Comparison of ENCODE assay signal across 16 cellular contexts in genomic region chr3:183212565-183212964, GRCh38. TPM values are rescaled to one million over a fixed set of nuclear protein-coding genes. Genes with fewer than 3 reads are reported as not detected.
A peak's percentile ranks its signal among the peaks of the same experiment; 100 is the strongest.
DNase-seq lines count a peak whose midpoint lies in the region; ATAC-seq and TF ChIP-seq lines count a peak whose summit lies in the region.
"Had no signal": no experiment of that assay in that cellular context is flagged by ENCODE, and none has a peak within 500 bp of the region (broad histone marks: within the 10 kb centered on the region; RNA-seq: fewer than 3 reads in every experiment).

No MANE protein-coding gene starts in this region.

- H3K27me3 ChIP-seq in DOHH2 (ENCODE audit: control insufficient read depth, low read length) (peaks cover 10% of the 10 kb centered on the region; the same call in 1 of the 2 replicates), dorsolateral prefrontal cortex (no peaks in the 10 kb centered on the region)
- H3K27me3 ChIP-seq: cardiac muscle cell, esophagus squamous epithelium had no signal

- H4K20me1 ChIP-seq in DOHH2 (ENCODE audit: control insufficient read depth, insufficient read depth, low read depth, low read length), result no peaks in the 10 kb centered on the region

- H3K36me3 ChIP-seq in DOHH2 (ENCODE audit: control insufficient read depth, low read length), result no peaks in the 10 kb centered on the region
- H3K36me3 ChIP-seq: esophagus squamous epithelium had no signal

- peaks cover 39% of the 10 kb centered on the region for H3K4me1 ChIP-seq in DOHH2 (ENCODE audit: control insufficient read depth, low read length)

- H3K4me2 ChIP-seq in DOHH2 (ENCODE audit: low read length), result peak overlapping the region; percentile 41

- H3F3A ChIP-seq in DOHH2 (ENCODE audit: control insufficient read depth, insufficient read depth), result no peaks in the 10 kb centered on the region

- ATAC-seq in sciatic nerve, result peak; percentile 83

- H3K4me3 ChIP-seq in DOHH2 (ENCODE audit: low read length) (no peak overlapping the region), dorsolateral prefrontal cortex (no peak overlapping the region)
- H3K4me3 ChIP-seq: cardiac muscle cell, esophagus squamous epithelium had no signal

- TF ChIP-seq CTCF in DOHH2 (IDR thresholded peaks at IDR 0.05; ENCODE audit: low read depth, low read length, poor library complexity, severe bottlenecking) (no peak), dorsolateral prefrontal cortex (IDR thresholded peaks at IDR 0.05 in 54 of 56, conservative IDR thresholded peaks at IDR 0.05 in 2 of 56; ENCODE audit: low read depth in 1 of 56, partially characterized antibody in 56 of 56) (no peak), GM13977 (IDR thresholded peaks at IDR 0.05; ENCODE audit: extremely low read depth, insufficient read depth, missing control alignments) (no peak)

- no peaks in the 10 kb centered on the region for H3K79me2 ChIP-seq in DOHH2 (ENCODE audit: control insufficient read depth, low read length)

- DNase-seq in NOMO-1 treated with DMSO at 0.1 percent for 48 hours (lab: John Stamatoyannopoulos, UW; ENCODE audit: unreplicated experiment), result peak; percentile 98
- no peak for DNase-seq in dorsolateral prefrontal cortex
- DNase-seq in sciatic nerve (ENCODE audit: low spot score), result no peak
- DNase-seq in GM13977 (ENCODE audit: low spot score), result no peak
- DNase-seq in SW 1271 (lab: John Stamatoyannopoulos, UW), result no peak
- no peak for DNase-seq in RKO (ENCODE audit: low spot score)
- no peak for DNase-seq in DMS153 treated with DMSO at 0.1 percent for 48 hours (lab: John Stamatoyannopoulos, UW; ENCODE audit: unreplicated experiment)
- DNase-seq: activated CD8-positive, alpha-beta memory T cell treated with anti-CD3 and anti-CD28 coated beads for 24 hours; activated naive CD4-positive, alpha-beta T cell treated with Interleukin-2 at 50 U/mL for 16 hours; CD4-positive, alpha-beta memory T cell; esophagus squamous epithelium; NCI-H446 treated with DMSO at 0.1 percent for 48 hours; stimulated activated CD4-positive, alpha-beta T cell treated with anti-CD3 and anti-CD28 coated beads, Interleukin-2, amount 100 ng/mL, for 48 hours had no signal

- intact Hi-C loops in dorsolateral prefrontal cortex (cut with DNase I) (no loop called here), sciatic nerve (cut with DNase I) (no loop called here)

- no peaks in the 10 kb centered on the region for H3K9me3 ChIP-seq in DOHH2 (ENCODE audit: control insufficient read depth, insufficient read depth, low read length)
- H3K9me3 ChIP-seq: esophagus squamous epithelium had no signal

- no peaks in the 10 kb centered on the region for H3K9me2 ChIP-seq in DOHH2 (replicated peaks; ENCODE audit: control insufficient read depth, low read length)

- H3K27ac ChIP-seq in DOHH2 (ENCODE audit: low read depth, low read length) (no peak overlapping the region), dorsolateral prefrontal cortex (peak overlapping the region in 34 of 59 donors; percentile 1 to 79 (median 45))
- H3K27ac ChIP-seq: cardiac muscle cell had no signal

- in situ Hi-C loops in GM13977 (cut with MboI; ENCODE audit: low pct_unique_long_range_greater_than_20kb, low sequenced_read_pairs, unreplicated experiment), result no loop called here

RNA-seq across cellular contexts. Expression of gene B3GNT5, which starts 40.5 kb away (rescaled TPM):
- total RNA-seq in dorsolateral prefrontal cortex (10 to 100 TPM in 1 of 120 experiments, 1 to 10 TPM in 119; 1.0 to 11.3 (median 3.6) TPM), sciatic nerve (30.3 TPM)

RNA-seq across cellular contexts. Expression of gene LAMP3, which starts 50.0 kb away (rescaled TPM):
- total RNA-seq in dorsolateral prefrontal cortex, result 1 to 10 TPM in 12 of 120 experiments, under 1 TPM in 79, not detected in 29; 0.15 to 1.8 (median 0.50) TPM
- total RNA-seq in sciatic nerve, result 0.31 TPM
- total RNA-seq: RPMI7951 had no signal
